ENCODE assay signal across 8 cellular contexts in genomic region chr5:139658928-139659667, GRCh38. TPM values are rescaled to one million over a fixed set of nuclear protein-coding genes. Genes with fewer than 3 reads are reported as not detected.
DNase-seq lines count a peak whose midpoint lies in the region; ATAC-seq and TF ChIP-seq lines count a peak whose summit lies in the region.

No MANE protein-coding gene starts in this region.

- no peaks in the 10 kb centered on the region for H3K9me3 ChIP-seq in breast epithelium
- H3K9me3 ChIP-seq in right lobe of liver, result no peaks in the 10 kb centered on the region
- H3K9me3 ChIP-seq in tibial nerve, result no peaks in the 10 kb centered on the region

- intact Hi-C loops in breast epithelium (cut with DNase I; ENCODE audit: low total_unique reads) (no loop called here), right lobe of liver (cut with DNase I) (no loop called here)

- no peaks in the 10 kb centered on the region for H3K36me3 ChIP-seq in breast epithelium
- no peaks in the 10 kb centered on the region for H3K36me3 ChIP-seq in right lobe of liver
- H3K36me3 ChIP-seq in tibial nerve, result no peaks in the 10 kb centered on the region

- peak overlapping the region; percentile 97 for H3K27ac ChIP-seq in breast epithelium
- H3K27ac ChIP-seq in right lobe of liver, result peak overlapping the region; percentile 44 to 69 (median 67)
- H3K27ac ChIP-seq in tibial nerve, result peak overlapping the region; percentile 72 to 98 (median 90)

- DNase-seq in AG09309 (ENCODE audit: low read depth) (no peak), HT1080 (ENCODE audit: low read depth) (peak; percentile 88), breast epithelium (ENCODE audit: low spot score in 2 of 2) (no peak), right lobe of liver (no peak), tibial nerve (ENCODE audit: low spot score in 2 of 2) (no peak), middle frontal gyrus (ENCODE audit: extremely low spot score, low spot score) (no peak)
- DNase-seq in activated CD4-positive, alpha-beta T cell treated with anti-CD3 and anti-CD28 coated beads, Interleukin-2, amount 50 U/mL, for 48 hours, result no peak

- TF ChIP-seq POLR2A in breast epithelium (IDR thresholded peaks at IDR 0.05) (no peak), right lobe of liver (IDR thresholded peaks at IDR 0.05) (no peak), tibial nerve (IDR thresholded peaks at IDR 0.05) (no peak)

- TF ChIP-seq CTCF in AG09309 (IDR thresholded peaks at IDR 0.05; ENCODE audit: control insufficient read depth, insufficient read depth, low read depth, low read length, missing control alignments) (no peak), breast epithelium (IDR thresholded peaks at IDR 0.05) (no peak), right lobe of liver (IDR thresholded peaks at IDR 0.05) (no peak), tibial nerve (IDR thresholded peaks at IDR 0.05) (no peak)

- H3K27me3 ChIP-seq in breast epithelium (no peaks in the 10 kb centered on the region), right lobe of liver (no peaks in the 10 kb centered on the region), tibial nerve (no peaks in the 10 kb centered on the region)

- WGBS in right lobe of liver (ENCODE audit: insufficient coverage, low coverage, low lambda C conversion rate, missing lambda C conversion rate), result 17% methylated on average over 2 of the region's 15 CpGs
- WGBS in tibial nerve, 2 donors, result 17 to 18% methylated on average over 15 of the region's 15 CpGs

- H3K4me1 ChIP-seq in breast epithelium (peaks cover 48 to 84% of the 10 kb centered on the region in 2 donors), right lobe of liver (peaks cover 0 to 98% (median 62%) of the 10 kb centered on the region in 4 donors), tibial nerve (peaks cover 0 to 100% (median 93%) of the 10 kb centered on the region in 4 donors)

- ATAC-seq in right lobe of liver (peak; percentile 2 to 24 (median 10)), GM21390 (IDR thresholded peaks at IDR 0.05; ENCODE audit: unreplicated experiment) (no peak)

- TF ChIP-seq EP300 in tibial nerve (IDR thresholded peaks at IDR 0.05), result peak in 1 of 2 donors; percentile 15

- H3K4me3 ChIP-seq in AG09309 (ENCODE audit: control insufficient read depth, low read depth, low read length) (peak overlapping the region; percentile 34), breast epithelium (peak overlapping the region; percentile 20 to 48 (median 34)), right lobe of liver (peak overlapping the region; percentile 7 to 14 (median 10)), tibial nerve (peak overlapping the region in 3 of 4 donors; percentile 23 to 41 (median 39))

RNA-seq across cellular contexts. Expression of gene CXXC5, which starts 10.9 kb away (rescaled TPM):
- 49.4 and 54.9 TPM in 2 replicates for total RNA-seq in HT1080 (2014; rRNA removed; shearing (Covaris generic))
- 29.7 and 30.4 TPM in 2 replicates for polyA plus RNA-seq in HT1080 (2015; cell fraction: cytosol; rRNA removed)
- 19.3 and 19.5 TPM in 2 replicates for polyA plus RNA-seq in HT1080 (2015; cell fraction: nucleus; rRNA removed)
- total RNA-seq in breast epithelium, result 10 to 100 TPM; 33.9 to 66.9 (median 38.3) TPM
- total RNA-seq in right lobe of liver, result 10 to 100 TPM; 44.5 to 84.9 (median 66.4) TPM
- total RNA-seq in tibial nerve, result 10 to 100 TPM; 45.0 to 80.4 (median 67.0) TPM
